ENCODE assay signal across 8 cellular contexts in genomic region chr19:52638601-52639000, GRCh38. TPM values are rescaled to one million over a fixed set of nuclear protein-coding genes. Genes with fewer than 3 reads are reported as not detected.
DNase-seq lines count a peak whose midpoint lies in the region; ATAC-seq and TF ChIP-seq lines count a peak whose summit lies in the region.

No MANE protein-coding gene starts in this region.

- H3K9me3 ChIP-seq in right atrium auricular region, result no peaks in the 10 kb centered on the region

- H3K36me3 ChIP-seq in right atrium auricular region, result no peaks in the 10 kb centered on the region

- H3K4me3 Mint-ChIP-seq in activated CD4-positive, alpha-beta T cell treated with anti-CD3 and anti-CD28 coated beads, Interleukin-2, amount 10 ng/mL, durations not matched to agents 24 days and 14 days, result peak overlapping the region; percentile 97
- peak overlapping the region; percentile 99 for H3K4me3 Mint-ChIP-seq in activated naive CD4-positive, alpha-beta T cell treated with anti-CD3 and anti-CD28 coated beads, Interleukin-2, amount 50 U/mL, for 24 hours

- no peak for DNase-seq in activated CD4-positive, alpha-beta T cell treated with anti-CD3 and anti-CD28 coated beads, Interleukin-2, amount 10 ng/mL, durations not matched to agents 24 days and 14 days
- no peak for DNase-seq in activated CD4-positive, alpha-beta T cell treated with anti-CD3 and anti-CD28 coated beads for 48 hours
- DNase-seq in right atrium auricular region (ENCODE audit: low spot score) (peak; percentile 59), pulmonary artery endothelial cell (ENCODE audit: low read depth, low spot score) (peak; percentile 5), SIG-M5 (lab: John Stamatoyannopoulos, UW) (no peak)

- H3K27ac ChIP-seq in right atrium auricular region, result peak overlapping the region; percentile 42 to 79

- TF ChIP-seq CTCF in right atrium auricular region (IDR thresholded peaks at IDR 0.05), result no peak

- H3K4me1 ChIP-seq in right atrium auricular region, result peaks cover 0 to 16% of the 10 kb centered on the region in 2 donors

- H3K27me3 ChIP-seq in right atrium auricular region, result no peaks in the 10 kb centered on the region

- peak overlapping the region; percentile 78 to 80 for H3K4me3 ChIP-seq in right atrium auricular region

- H3K4me1 Mint-ChIP-seq in activated CD4-positive, alpha-beta T cell treated with anti-CD3 and anti-CD28 coated beads, Interleukin-2, amount 10 ng/mL, durations not matched to agents 24 days and 14 days, result peaks cover 11% of the 10 kb centered on the region
- H3K4me1 Mint-ChIP-seq in activated naive CD4-positive, alpha-beta T cell treated with anti-CD3 and anti-CD28 coated beads, Interleukin-2, amount 50 U/mL, for 24 hours, result peaks cover 19% of the 10 kb centered on the region

- H3K27me3 Mint-ChIP-seq in activated CD4-positive, alpha-beta T cell treated with anti-CD3 and anti-CD28 coated beads, Interleukin-2, amount 10 ng/mL, durations not matched to agents 24 days and 14 days, result no peaks in the 10 kb centered on the region
- H3K27me3 Mint-ChIP-seq in activated naive CD4-positive, alpha-beta T cell treated with anti-CD3 and anti-CD28 coated beads, Interleukin-2, amount 50 U/mL, for 24 hours, result no peaks in the 10 kb centered on the region

- peaks cover 21% of the 10 kb centered on the region for H3K9me3 Mint-ChIP-seq in activated CD4-positive, alpha-beta T cell treated with anti-CD3 and anti-CD28 coated beads, Interleukin-2, amount 10 ng/mL, durations not matched to agents 24 days and 14 days
- peaks cover 13% of the 10 kb centered on the region for H3K9me3 Mint-ChIP-seq in activated naive CD4-positive, alpha-beta T cell treated with anti-CD3 and anti-CD28 coated beads, Interleukin-2, amount 50 U/mL, for 24 hours

- peaks cover 48% of the 10 kb centered on the region for H3K36me3 Mint-ChIP-seq in activated CD4-positive, alpha-beta T cell treated with anti-CD3 and anti-CD28 coated beads, Interleukin-2, amount 10 ng/mL, durations not matched to agents 24 days and 14 days (ENCODE audit: low read depth)
- peaks cover 18% of the 10 kb centered on the region for H3K36me3 Mint-ChIP-seq in activated naive CD4-positive, alpha-beta T cell treated with anti-CD3 and anti-CD28 coated beads, Interleukin-2, amount 50 U/mL, for 24 hours

- ATAC-seq in HG03354 (IDR thresholded peaks at IDR 0.05; ENCODE audit: poor library complexity, severe bottlenecking, unreplicated experiment) (peak; percentile 25), GM21360 (IDR thresholded peaks at IDR 0.05; ENCODE audit: unreplicated experiment) (no peak)

- intact Hi-C loops in activated CD4-positive, alpha-beta T cell treated with anti-CD3 and anti-CD28 coated beads, Interleukin-2, amount 10 ng/mL, durations not matched to agents 24 days and 14 days (cut with micrococcal nuclease), result loop anchor here (1.0 to 10.0 kb wide), 8 partner anchors 37 to 344 kb away; partner anchors contain the start of genes ZNF480, ZNF528, ZNF611 and ZNF701

- H3K27ac Mint-ChIP-seq in activated CD4-positive, alpha-beta T cell treated with anti-CD3 and anti-CD28 coated beads, Interleukin-2, amount 10 ng/mL, durations not matched to agents 24 days and 14 days, result no peak overlapping the region
- H3K27ac Mint-ChIP-seq in activated naive CD4-positive, alpha-beta T cell treated with anti-CD3 and anti-CD28 coated beads, Interleukin-2, amount 50 U/mL, for 24 hours, result no peak overlapping the region

RNA-seq across cellular contexts. Expression of gene ZNF83, which starts 0.4 kb away (rescaled TPM):
- 22.1 and 26.3 TPM in 2 replicates for total RNA-seq in activated CD4-positive, alpha-beta T cell treated with anti-CD3 and anti-CD28 coated beads, Interleukin-2, amount 10 ng/mL, durations not matched to agents 24 days and 14 days
- total RNA-seq in right atrium auricular region (10 to 100 TPM; 16.6 to 24.4 TPM), pulmonary artery endothelial cell (34.4 and 52.9 TPM in 2 replicates)

Comparison
In these comparisons a context has a peak if more than half of its experiments do, and no peak if none do; other contexts are left out.
1. DNase-seq: peak in right atrium auricular region (single experiment) and pulmonary artery endothelial cell (single experiment); none in activated CD4-positive, alpha-beta T cell treated with anti-CD3 and anti-CD28 coated beads, Interleukin-2, amount 10 ng/mL, durations not matched to agents 24 days and 14 days (single experiment), activated CD4-positive, alpha-beta T cell treated with anti-CD3 and anti-CD28 coated beads for 48 hours (single experiment) and SIG-M5 (single experiment).